1 cellular context compared by ENCODE assay signal in the genomic region with DNA sequence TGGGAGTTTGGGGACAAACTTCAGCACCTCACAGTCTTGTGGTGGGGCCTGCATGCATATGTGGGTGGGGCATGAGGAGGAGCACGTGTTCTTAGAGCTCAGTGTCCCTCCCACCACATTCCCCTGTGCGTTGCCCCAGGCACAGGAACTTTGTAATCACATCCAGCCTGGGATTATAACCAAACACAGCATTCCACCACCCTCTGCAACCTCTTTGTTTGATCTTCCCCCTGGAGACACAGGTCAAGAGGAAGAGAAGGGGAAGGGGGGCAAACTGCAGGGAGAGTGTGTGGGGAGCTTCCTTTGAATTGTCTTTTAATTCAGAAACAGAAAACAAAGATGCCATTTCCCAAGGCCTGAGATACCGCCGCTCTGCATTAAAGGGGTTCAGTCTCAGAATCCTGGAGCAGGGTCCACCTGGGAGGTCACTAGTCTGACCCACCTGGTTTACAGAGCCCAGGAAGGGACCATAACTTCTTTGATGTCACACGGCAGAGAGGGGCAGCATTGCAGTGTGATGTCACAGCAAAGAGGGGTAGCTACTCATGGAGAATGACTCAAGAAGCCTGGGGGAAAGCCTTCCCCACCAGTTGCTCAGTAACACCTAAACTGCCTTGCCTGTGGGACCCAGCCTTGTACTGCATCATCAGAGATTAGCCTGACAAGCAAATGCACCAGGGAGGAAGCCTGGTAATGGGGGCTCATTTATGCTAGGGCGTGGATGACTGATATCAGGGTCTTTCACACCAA.
TF ChIP-seq lines count a peak whose summit lies in the region.

No MANE protein-coding gene starts in this region.

TF ChIP-seq in HepG2, 621 proteins besides CTCF, POLR2A, EP300 and RAD21 (continued from another document and continues in another):
- TF ChIP-seq, protein P1, sequence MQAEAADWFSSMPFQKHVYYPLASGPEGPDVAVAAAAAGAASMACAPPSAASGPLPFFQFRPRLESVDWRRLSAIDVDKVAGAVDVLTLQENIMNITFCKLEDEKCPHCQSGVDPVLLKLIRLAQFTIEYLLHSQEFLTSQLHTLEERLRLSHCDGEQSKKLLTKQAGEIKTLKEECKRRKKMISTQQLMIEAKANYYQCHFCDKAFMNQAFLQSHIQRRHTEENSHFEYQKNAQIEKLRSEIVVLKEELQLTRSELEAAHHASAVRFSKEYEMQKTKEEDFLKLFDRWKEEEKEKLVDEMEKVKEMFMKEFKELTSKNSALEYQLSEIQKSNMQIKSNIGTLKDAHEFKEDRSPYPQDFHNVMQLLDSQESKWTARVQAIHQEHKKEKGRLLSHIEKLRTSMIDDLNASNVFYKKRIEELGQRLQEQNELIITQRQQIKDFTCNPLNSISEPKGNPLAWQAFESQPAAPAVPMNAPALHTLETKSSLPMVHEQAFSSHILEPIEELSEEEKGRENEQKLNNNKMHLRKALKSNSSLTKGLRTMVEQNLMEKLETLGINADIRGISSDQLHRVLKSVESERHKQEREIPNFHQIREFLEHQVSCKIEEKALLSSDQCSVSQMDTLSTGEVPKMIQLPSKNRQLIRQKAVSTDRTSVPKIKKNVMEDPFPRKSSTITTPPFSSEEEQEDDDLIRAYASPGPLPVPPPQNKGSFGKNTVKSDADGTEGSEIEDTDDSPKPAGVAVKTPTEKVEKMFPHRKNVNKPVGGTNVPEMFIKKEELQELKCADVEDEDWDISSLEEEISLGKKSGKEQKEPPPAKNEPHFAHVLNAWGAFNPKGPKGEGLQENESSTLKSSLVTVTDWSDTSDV (CRISPR knock-in tag; IDR thresholded peaks at IDR 0.05): no peak
- TF ChIP-seq FLYWCH1 (CRISPR knock-in tag; IDR thresholded peaks at IDR 0.05) (no peak), FOXC1 (CRISPR knock-in tag; IDR thresholded peaks at IDR 0.05; ENCODE audit: borderline replicate concordance) (no peak; the same call in 1 of the 2 replicates), ZNF839 (CRISPR knock-in tag; IDR thresholded peaks at IDR 0.05; ENCODE audit: borderline replicate concordance) (no peak), CENPT (CRISPR knock-in tag; IDR thresholded peaks at IDR 0.05; ENCODE audit: low read depth) (no peak), ETV6 (CRISPR knock-in tag; conservative IDR thresholded peaks at IDR 0.05) (no peak), U2AF2 (IDR thresholded peaks at IDR 0.05; ENCODE audit: low read depth, low read length) (no peak), ZNF83 (CRISPR knock-in tag; IDR thresholded peaks at IDR 0.05; ENCODE audit: borderline replicate concordance) (no peak), NFIB (CRISPR knock-in tag; IDR thresholded peaks at IDR 0.05; ENCODE audit: borderline replicate concordance) (no peak), FOXK2 (IDR thresholded peaks at IDR 0.05) (no peak), ZNF652 (CRISPR knock-in tag; IDR thresholded peaks at IDR 0.05; ENCODE audit: borderline replicate concordance, low read depth) (no peak), WIZ (CRISPR knock-in tag; IDR thresholded peaks at IDR 0.05) (no peak), BHLHE40 (IDR thresholded peaks at IDR 0.05; ENCODE audit: low read length) (peak; percentile 88), FOXP1 (IDR thresholded peaks at IDR 0.05) (no peak), FOXP1 (CRISPR knock-in tag; IDR thresholded peaks at IDR 0.05) (peak; percentile 77), ZNF616 (CRISPR knock-in tag; IDR thresholded peaks at IDR 0.05; ENCODE audit: low read depth) (0 out of 2 replicates have a peak, but pooled peaks have one; percentile 44), DPF2 (CRISPR knock-in tag; IDR thresholded peaks at IDR 0.05; ENCODE audit: borderline replicate concordance, low read depth) (no peak), CCAR2 (optimal IDR thresholded peaks at IDR 0.05; ENCODE audit: low read depth, low read length) (no peak), ZNF33A (CRISPR knock-in tag; IDR thresholded peaks at IDR 0.05; ENCODE audit: borderline replicate concordance) (no peak), SPEN (CRISPR knock-in tag; IDR thresholded peaks at IDR 0.05; ENCODE audit: low read depth) (no peak; the same call in 1 of the 2 replicates), NCOA5 (CRISPR knock-in tag; IDR thresholded peaks at IDR 0.05) (no peak), ZFP36L2 (CRISPR knock-in tag; IDR thresholded peaks at IDR 0.05) (no peak), YY1 (IDR thresholded peaks at IDR 0.05; ENCODE audit: insufficient read depth, insufficient replicate concordance, low read depth, low read length) (no peak), ZMYM4 (CRISPR knock-in tag; IDR thresholded peaks at IDR 0.05) (peak; percentile 86), ZNF343 (CRISPR knock-in tag; IDR thresholded peaks at IDR 0.05) (no peak), JDP2 (CRISPR knock-in tag; IDR thresholded peaks at IDR 0.05; ENCODE audit: borderline replicate concordance) (no peak), TOE1 (CRISPR knock-in tag; IDR thresholded peaks at IDR 0.05) (no peak), SIX4 (CRISPR knock-in tag; IDR thresholded peaks at IDR 0.05) (peak; percentile 58; the same call in 1 of the 2 replicates), ZNF263 (CRISPR knock-in tag; IDR thresholded peaks at IDR 0.05) (no peak; the same call in 1 of the 2 replicates), ZNF790 (CRISPR knock-in tag; IDR thresholded peaks at IDR 0.05; ENCODE audit: borderline replicate concordance) (peak; percentile 52; the same call in 1 of the 2 replicates), SMC3 (IDR thresholded peaks at IDR 0.05; ENCODE audit: low read length) (no peak), REPIN1 (CRISPR knock-in tag; IDR thresholded peaks at IDR 0.05; ENCODE audit: borderline replicate concordance, low read depth) (peak; percentile 22; the same call in 1 of the 2 replicates), MTA1 (CRISPR knock-in tag; IDR thresholded peaks at IDR 0.05; ENCODE audit: borderline replicate concordance) (no peak), FOXA1 (IDR thresholded peaks at IDR 0.05) (no peak), FOXA1 (CRISPR knock-in tag; IDR thresholded peaks at IDR 0.05) (peak; percentile 68), SCMH1 (CRISPR knock-in tag; IDR thresholded peaks at IDR 0.05; ENCODE audit: borderline replicate concordance) (no peak), THAP11 (CRISPR knock-in tag; IDR thresholded peaks at IDR 0.05) (peak; percentile 69)
- TF ChIP-seq, protein P2, sequence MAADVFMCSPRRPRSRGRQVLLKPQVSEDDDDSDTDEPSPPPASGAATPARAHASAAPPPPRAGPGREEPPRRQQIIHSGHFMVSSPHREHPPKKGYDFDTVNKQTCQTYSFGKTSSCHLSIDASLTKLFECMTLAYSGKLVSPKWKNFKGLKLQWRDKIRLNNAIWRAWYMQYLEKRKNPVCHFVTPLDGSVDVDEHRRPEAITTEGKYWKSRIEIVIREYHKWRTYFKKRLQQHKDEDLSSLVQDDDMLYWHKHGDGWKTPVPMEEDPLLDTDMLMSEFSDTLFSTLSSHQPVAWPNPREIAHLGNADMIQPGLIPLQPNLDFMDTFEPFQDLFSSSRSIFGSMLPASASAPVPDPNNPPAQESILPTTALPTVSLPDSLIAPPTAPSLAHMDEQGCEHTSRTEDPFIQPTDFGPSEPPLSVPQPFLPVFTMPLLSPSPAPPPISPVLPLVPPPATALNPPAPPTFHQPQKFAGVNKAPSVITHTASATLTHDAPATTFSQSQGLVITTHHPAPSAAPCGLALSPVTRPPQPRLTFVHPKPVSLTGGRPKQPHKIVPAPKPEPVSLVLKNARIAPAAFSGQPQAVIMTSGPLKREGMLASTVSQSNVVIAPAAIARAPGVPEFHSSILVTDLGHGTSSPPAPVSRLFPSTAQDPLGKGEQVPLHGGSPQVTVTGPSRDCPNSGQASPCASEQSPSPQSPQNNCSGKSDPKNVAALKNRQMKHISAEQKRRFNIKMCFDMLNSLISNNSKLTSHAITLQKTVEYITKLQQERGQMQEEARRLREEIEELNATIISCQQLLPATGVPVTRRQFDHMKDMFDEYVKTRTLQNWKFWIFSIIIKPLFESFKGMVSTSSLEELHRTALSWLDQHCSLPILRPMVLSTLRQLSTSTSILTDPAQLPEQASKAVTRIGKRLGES (CRISPR knock-in tag; IDR thresholded peaks at IDR 0.05; ENCODE audit: borderline replicate concordance): no peak
- TF ChIP-seq, protein P3, sequence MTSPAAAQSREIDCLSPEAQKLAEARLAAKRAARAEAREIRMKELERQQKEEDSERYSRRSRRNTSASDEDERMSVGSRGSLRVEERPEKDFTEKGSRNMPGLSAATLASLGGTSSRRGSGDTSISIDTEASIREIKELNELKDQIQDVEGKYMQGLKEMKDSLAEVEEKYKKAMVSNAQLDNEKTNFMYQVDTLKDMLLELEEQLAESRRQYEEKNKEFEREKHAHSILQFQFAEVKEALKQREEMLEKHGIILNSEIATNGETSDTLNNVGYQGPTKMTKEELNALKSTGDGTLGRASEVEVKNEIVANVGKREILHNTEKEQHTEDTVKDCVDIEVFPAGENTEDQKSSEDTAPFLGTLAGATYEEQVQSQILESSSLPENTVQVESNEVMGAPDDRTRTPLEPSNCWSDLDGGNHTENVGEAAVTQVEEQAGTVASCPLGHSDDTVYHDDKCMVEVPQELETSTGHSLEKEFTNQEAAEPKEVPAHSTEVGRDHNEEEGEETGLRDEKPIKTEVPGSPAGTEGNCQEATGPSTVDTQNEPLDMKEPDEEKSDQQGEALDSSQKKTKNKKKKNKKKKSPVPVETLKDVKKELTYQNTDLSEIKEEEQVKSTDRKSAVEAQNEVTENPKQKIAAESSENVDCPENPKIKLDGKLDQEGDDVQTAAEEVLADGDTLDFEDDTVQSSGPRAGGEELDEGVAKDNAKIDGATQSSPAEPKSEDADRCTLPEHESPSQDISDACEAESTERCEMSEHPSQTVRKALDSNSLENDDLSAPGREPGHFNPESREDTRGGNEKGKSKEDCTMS (CRISPR knock-in tag; conservative IDR thresholded peaks at IDR 0.05): no peak
- TF ChIP-seq, protein P4, sequence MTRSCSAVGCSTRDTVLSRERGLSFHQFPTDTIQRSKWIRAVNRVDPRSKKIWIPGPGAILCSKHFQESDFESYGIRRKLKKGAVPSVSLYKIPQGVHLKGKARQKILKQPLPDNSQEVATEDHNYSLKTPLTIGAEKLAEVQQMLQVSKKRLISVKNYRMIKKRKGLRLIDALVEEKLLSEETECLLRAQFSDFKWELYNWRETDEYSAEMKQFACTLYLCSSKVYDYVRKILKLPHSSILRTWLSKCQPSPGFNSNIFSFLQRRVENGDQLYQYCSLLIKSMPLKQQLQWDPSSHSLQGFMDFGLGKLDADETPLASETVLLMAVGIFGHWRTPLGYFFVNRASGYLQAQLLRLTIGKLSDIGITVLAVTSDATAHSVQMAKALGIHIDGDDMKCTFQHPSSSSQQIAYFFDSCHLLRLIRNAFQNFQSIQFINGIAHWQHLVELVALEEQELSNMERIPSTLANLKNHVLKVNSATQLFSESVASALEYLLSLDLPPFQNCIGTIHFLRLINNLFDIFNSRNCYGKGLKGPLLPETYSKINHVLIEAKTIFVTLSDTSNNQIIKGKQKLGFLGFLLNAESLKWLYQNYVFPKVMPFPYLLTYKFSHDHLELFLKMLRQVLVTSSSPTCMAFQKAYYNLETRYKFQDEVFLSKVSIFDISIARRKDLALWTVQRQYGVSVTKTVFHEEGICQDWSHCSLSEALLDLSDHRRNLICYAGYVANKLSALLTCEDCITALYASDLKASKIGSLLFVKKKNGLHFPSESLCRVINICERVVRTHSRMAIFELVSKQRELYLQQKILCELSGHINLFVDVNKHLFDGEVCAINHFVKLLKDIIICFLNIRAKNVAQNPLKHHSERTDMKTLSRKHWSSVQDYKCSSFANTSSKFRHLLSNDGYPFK (CRISPR knock-in tag; IDR thresholded peaks at IDR 0.05; ENCODE audit: borderline replicate concordance): peak; percentile 70; the same call in 1 of the 2 replicates
- TF ChIP-seq, protein P5, sequence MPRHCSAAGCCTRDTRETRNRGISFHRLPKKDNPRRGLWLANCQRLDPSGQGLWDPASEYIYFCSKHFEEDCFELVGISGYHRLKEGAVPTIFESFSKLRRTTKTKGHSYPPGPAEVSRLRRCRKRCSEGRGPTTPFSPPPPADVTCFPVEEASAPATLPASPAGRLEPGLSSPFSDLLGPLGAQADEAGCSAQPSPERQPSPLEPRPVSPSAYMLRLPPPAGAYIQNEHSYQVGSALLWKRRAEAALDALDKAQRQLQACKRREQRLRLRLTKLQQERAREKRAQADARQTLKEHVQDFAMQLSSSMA (CRISPR knock-in tag; IDR thresholded peaks at IDR 0.05): no peak
- TF ChIP-seq, protein P6, sequence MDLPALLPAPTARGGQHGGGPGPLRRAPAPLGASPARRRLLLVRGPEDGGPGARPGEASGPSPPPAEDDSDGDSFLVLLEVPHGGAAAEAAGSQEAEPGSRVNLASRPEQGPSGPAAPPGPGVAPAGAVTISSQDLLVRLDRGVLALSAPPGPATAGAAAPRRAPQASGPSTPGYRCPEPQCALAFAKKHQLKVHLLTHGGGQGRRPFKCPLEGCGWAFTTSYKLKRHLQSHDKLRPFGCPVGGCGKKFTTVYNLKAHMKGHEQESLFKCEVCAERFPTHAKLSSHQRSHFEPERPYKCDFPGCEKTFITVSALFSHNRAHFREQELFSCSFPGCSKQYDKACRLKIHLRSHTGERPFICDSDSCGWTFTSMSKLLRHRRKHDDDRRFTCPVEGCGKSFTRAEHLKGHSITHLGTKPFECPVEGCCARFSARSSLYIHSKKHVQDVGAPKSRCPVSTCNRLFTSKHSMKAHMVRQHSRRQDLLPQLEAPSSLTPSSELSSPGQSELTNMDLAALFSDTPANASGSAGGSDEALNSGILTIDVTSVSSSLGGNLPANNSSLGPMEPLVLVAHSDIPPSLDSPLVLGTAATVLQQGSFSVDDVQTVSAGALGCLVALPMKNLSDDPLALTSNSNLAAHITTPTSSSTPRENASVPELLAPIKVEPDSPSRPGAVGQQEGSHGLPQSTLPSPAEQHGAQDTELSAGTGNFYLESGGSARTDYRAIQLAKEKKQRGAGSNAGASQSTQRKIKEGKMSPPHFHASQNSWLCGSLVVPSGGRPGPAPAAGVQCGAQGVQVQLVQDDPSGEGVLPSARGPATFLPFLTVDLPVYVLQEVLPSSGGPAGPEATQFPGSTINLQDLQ (CRISPR knock-in tag; IDR thresholded peaks at IDR 0.05): no peak
- TF ChIP-seq, protein P7, sequence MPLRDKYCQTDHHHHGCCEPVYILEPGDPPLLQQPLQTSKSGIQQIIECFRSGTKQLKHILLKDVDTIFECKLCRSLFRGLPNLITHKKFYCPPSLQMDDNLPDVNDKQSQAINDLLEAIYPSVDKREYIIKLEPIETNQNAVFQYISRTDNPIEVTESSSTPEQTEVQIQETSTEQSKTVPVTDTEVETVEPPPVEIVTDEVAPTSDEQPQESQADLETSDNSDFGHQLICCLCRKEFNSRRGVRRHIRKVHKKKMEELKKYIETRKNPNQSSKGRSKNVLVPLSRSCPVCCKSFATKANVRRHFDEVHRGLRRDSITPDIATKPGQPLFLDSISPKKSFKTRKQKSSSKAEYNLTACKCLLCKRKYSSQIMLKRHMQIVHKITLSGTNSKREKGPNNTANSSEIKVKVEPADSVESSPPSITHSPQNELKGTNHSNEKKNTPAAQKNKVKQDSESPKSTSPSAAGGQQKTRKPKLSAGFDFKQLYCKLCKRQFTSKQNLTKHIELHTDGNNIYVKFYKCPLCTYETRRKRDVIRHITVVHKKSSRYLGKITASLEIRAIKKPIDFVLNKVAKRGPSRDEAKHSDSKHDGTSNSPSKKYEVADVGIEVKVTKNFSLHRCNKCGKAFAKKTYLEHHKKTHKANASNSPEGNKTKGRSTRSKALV (CRISPR knock-in tag; IDR thresholded peaks at IDR 0.05): peak; percentile 17
- TF ChIP-seq, protein P8, sequence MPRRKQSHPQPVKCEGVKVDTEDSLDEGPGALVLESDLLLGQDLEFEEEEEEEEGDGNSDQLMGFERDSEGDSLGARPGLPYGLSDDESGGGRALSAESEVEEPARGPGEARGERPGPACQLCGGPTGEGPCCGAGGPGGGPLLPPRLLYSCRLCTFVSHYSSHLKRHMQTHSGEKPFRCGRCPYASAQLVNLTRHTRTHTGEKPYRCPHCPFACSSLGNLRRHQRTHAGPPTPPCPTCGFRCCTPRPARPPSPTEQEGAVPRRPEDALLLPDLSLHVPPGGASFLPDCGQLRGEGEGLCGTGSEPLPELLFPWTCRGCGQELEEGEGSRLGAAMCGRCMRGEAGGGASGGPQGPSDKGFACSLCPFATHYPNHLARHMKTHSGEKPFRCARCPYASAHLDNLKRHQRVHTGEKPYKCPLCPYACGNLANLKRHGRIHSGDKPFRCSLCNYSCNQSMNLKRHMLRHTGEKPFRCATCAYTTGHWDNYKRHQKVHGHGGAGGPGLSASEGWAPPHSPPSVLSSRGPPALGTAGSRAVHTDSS (CRISPR knock-in tag; conservative IDR thresholded peaks at IDR 0.05): no peak
